8 cellular contexts compared by ENCODE assay signal in genomic region chr14:73753887-73754880, GRCh38. TPM values are rescaled to one million over a fixed set of nuclear protein-coding genes. Genes with fewer than 3 reads are reported as not detected.
A peak's percentile ranks its signal among the peaks of the same experiment; 100 is the strongest.
DNase-seq lines count a peak whose midpoint lies in the region; ATAC-seq and TF ChIP-seq lines count a peak whose summit lies in the region.

No MANE protein-coding gene starts in this region.

- H3K27me3 Mint-ChIP-seq in activated T-helper 2 cell treated with anti-CD3 and anti-CD28 coated beads, Interferon-gamma antibody, Interleukin-2, Interleukin-4, amounts not matched to agents 10 μg/mL and 5 μg/mL and 100 μg/mL, durations not matched to agents 14 hours and 24 hours and 36 hours (ENCODE audit: low read depth), result no peaks in the 10 kb centered on the region

- H3K9me3 Mint-ChIP-seq in activated T-helper 2 cell treated with anti-CD3 and anti-CD28 coated beads, Interferon-gamma antibody, Interleukin-2, Interleukin-4, amounts not matched to agents 10 μg/mL and 5 μg/mL and 100 μg/mL, durations not matched to agents 14 hours and 24 hours and 36 hours, result no peaks in the 10 kb centered on the region

- peak overlapping the region; percentile 75 for H3K27ac Mint-ChIP-seq in activated T-helper 2 cell treated with anti-CD3 and anti-CD28 coated beads, Interferon-gamma antibody, Interleukin-2, Interleukin-4, amounts not matched to agents 10 μg/mL and 5 μg/mL and 100 μg/mL, durations not matched to agents 14 hours and 24 hours and 36 hours

- DNase-seq in COLO668 (lab: John Stamatoyannopoulos, UW; ENCODE audit: unreplicated experiment), result peak; percentile 35
- DNase-seq in KBM-7, result peak; percentile 88
- peak; percentile 50 for DNase-seq in activated T-helper 2 cell treated with anti-CD3 and anti-CD28 coated beads, Interferon-gamma antibody, Interleukin-2, Interleukin-4, amounts not matched to agents 10 μg/mL and 5 μg/mL and 100 μg/mL, durations not matched to agents 14 hours and 24 hours and 36 hours (ENCODE audit: low spot score)
- peak in 41 of 42 donors; percentile 36 to 82 (median 66) for DNase-seq in head of caudate nucleus
- peak; percentile 83 for DNase-seq in sigmoid colon
- no peak for DNase-seq in BE2C
- no peak for DNase-seq in T1000 (lab: John Stamatoyannopoulos, UW)

- peak overlapping the region; percentile 91 for H3K4me3 Mint-ChIP-seq in activated T-helper 2 cell treated with anti-CD3 and anti-CD28 coated beads, Interferon-gamma antibody, Interleukin-2, Interleukin-4, amounts not matched to agents 10 μg/mL and 5 μg/mL and 100 μg/mL, durations not matched to agents 14 hours and 24 hours and 36 hours (ENCODE audit: low read depth)

- H3K27me3 ChIP-seq in sigmoid colon (no peaks in the 10 kb centered on the region), BE2C (no peaks in the 10 kb centered on the region)

- peaks cover 87% of the 10 kb centered on the region for H3K4me1 Mint-ChIP-seq in activated T-helper 2 cell treated with anti-CD3 and anti-CD28 coated beads, Interferon-gamma antibody, Interleukin-2, Interleukin-4, amounts not matched to agents 10 μg/mL and 5 μg/mL and 100 μg/mL, durations not matched to agents 14 hours and 24 hours and 36 hours (ENCODE audit: low read depth)

- peak; percentile 40 for ATAC-seq in GM19372 (IDR thresholded peaks at IDR 0.05; ENCODE audit: low read depth, unreplicated experiment)

- in situ Hi-C loops in KBM-7 (cut with MboI; ENCODE audit: low pct_unique_long_range_greater_than_20kb, low sequenced_read_pairs), result no loop called here

- H3K4me3 ChIP-seq in sigmoid colon (peak overlapping the region in 3 of 4 donors; percentile 9 to 35 (median 34)), BE2C (ENCODE audit: low read depth, low read length) (no peak overlapping the region)

- 10 to 15% methylated on average over 15 of the region's 15 CpGs for WGBS in sigmoid colon, 2 donors

- H3K9me3 ChIP-seq in sigmoid colon, result no peaks in the 10 kb centered on the region
- H3K9me3 ChIP-seq in BE2C, result no peaks in the 10 kb centered on the region

- H3K36me3 ChIP-seq in sigmoid colon (no peaks in the 10 kb centered on the region), BE2C (no peaks in the 10 kb centered on the region)

- intact Hi-C loops in activated T-helper 2 cell treated with anti-CD3 and anti-CD28 coated beads, Interferon-gamma antibody, Interleukin-2, Interleukin-4, amounts not matched to agents 10 μg/mL and 5 μg/mL and 100 μg/mL, durations not matched to agents 14 hours and 24 hours and 36 hours (cut with micrococcal nuclease), result loop anchor here (1.0 kb wide), 2 partner anchors 12 to 33 kb away; no protein-coding TSS in a partner anchor
- intact Hi-C loops in head of caudate nucleus (cut with DNase I), result loop anchor here (5.0 to 10.0 kb wide), 2 partner anchors 33 to 201 kb away; partner anchors contain the start of genes COQ6 and FAM161B
- intact Hi-C loops in sigmoid colon (cut with DNase I), result loop anchor here (5.0 kb wide), 1 partner anchor 33 kb away; no protein-coding TSS in a partner anchor

- TF ChIP-seq EP300 in sigmoid colon (IDR thresholded peaks at IDR 0.05), result no peak

- TF ChIP-seq CTCF in sigmoid colon (IDR thresholded peaks at IDR 0.05), result no peak
- no peak for TF ChIP-seq CTCF in BE2C (IDR thresholded peaks at IDR 0.05; ENCODE audit: low read depth, low read length)

- H3K4me1 ChIP-seq in sigmoid colon, result peaks cover 0 to 99% (median 98%) of the 10 kb centered on the region in 4 donors
- peaks cover 55% of the 10 kb centered on the region for H3K4me1 ChIP-seq in BE2C

- H3K27ac ChIP-seq in sigmoid colon, result peak overlapping the region; percentile 99 to 100 (median 100)

- TF ChIP-seq POLR2A in sigmoid colon (IDR thresholded peaks at IDR 0.05), result no peak

- peaks cover 25% of the 10 kb centered on the region for H3K36me3 Mint-ChIP-seq in activated T-helper 2 cell treated with anti-CD3 and anti-CD28 coated beads, Interferon-gamma antibody, Interleukin-2, Interleukin-4, amounts not matched to agents 10 μg/mL and 5 μg/mL and 100 μg/mL, durations not matched to agents 14 hours and 24 hours and 36 hours (ENCODE audit: low read depth)

RNA-seq across cellular contexts. Expression of gene PNMA1, which starts 40.0 kb away (rescaled TPM):
- total RNA-seq in activated T-helper 2 cell treated with anti-CD3 and anti-CD28 coated beads, Interferon-gamma antibody, Interleukin-2, Interleukin-4, amounts not matched to agents 10 μg/mL and 5 μg/mL and 100 μg/mL, durations not matched to agents 14 hours and 24 hours and 36 hours, result 30.1 and 32.1 TPM in 2 replicates
- 10 to 100 TPM; 33.5 to 63.1 (median 37.3) TPM for total RNA-seq in sigmoid colon
- polyA plus RNA-seq in sigmoid colon, result 10 to 100 TPM; 11.4 to 20.4 (median 16.9) TPM
- 93.5 TPM for polyA plus RNA-seq in BE2C (2012; ENCODE audit: insufficient read depth, insufficient read length, low read depth)

Comparison
In these comparisons a context has a peak if more than half of its experiments do, and no peak if none do; other contexts are left out.
1. DNase-seq: peak in COLO668 (single experiment), KBM-7 (single experiment), activated T-helper 2 cell treated with anti-CD3 and anti-CD28 coated beads, Interferon-gamma antibody, Interleukin-2, Interleukin-4, amounts not matched to agents 10 μg/mL and 5 μg/mL and 100 μg/mL, durations not matched to agents 14 hours and 24 hours and 36 hours (single experiment), head of caudate nucleus (41 of 42) and sigmoid colon (single experiment); none in BE2C (single experiment) and T1000 (single experiment).